In genomic region chr2:239316562-239317465, GRCh38 we compare ENCODE assay signal across 1 cellular context.
TF ChIP-seq lines count a peak whose summit lies in the region.

No MANE protein-coding gene starts in this region.

TF ChIP-seq in GM23338, 12 proteins besides CTCF, POLR2A, EP300 and RAD21 (continued from another document):
- TF ChIP-seq, protein P1, sequence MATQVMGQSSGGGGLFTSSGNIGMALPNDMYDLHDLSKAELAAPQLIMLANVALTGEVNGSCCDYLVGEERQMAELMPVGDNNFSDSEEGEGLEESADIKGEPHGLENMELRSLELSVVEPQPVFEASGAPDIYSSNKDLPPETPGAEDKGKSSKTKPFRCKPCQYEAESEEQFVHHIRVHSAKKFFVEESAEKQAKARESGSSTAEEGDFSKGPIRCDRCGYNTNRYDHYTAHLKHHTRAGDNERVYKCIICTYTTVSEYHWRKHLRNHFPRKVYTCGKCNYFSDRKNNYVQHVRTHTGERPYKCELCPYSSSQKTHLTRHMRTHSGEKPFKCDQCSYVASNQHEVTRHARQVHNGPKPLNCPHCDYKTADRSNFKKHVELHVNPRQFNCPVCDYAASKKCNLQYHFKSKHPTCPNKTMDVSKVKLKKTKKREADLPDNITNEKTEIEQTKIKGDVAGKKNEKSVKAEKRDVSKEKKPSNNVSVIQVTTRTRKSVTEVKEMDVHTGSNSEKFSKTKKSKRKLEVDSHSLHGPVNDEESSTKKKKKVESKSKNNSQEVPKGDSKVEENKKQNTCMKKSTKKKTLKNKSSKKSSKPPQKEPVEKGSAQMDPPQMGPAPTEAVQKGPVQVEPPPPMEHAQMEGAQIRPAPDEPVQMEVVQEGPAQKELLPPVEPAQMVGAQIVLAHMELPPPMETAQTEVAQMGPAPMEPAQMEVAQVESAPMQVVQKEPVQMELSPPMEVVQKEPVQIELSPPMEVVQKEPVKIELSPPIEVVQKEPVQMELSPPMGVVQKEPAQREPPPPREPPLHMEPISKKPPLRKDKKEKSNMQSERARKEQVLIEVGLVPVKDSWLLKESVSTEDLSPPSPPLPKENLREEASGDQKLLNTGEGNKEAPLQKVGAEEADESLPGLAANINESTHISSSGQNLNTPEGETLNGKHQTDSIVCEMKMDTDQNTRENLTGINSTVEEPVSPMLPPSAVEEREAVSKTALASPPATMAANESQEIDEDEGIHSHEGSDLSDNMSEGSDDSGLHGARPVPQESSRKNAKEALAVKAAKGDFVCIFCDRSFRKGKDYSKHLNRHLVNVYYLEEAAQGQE (IDR thresholded peaks at IDR 0.05; ENCODE audit: unreplicated experiment) = no peak
- TF ChIP-seq ZNF331 (CRISPR knock-in tag; IDR thresholded peaks at IDR 0.05; ENCODE audit: low read depth) (no peak), STAT1 (IDR thresholded peaks at IDR 0.05; ENCODE audit: unreplicated experiment) (no peak), JUNB (IDR thresholded peaks at IDR 0.05; ENCODE audit: unreplicated experiment) (no peak)
- TF ChIP-seq, protein P2, sequence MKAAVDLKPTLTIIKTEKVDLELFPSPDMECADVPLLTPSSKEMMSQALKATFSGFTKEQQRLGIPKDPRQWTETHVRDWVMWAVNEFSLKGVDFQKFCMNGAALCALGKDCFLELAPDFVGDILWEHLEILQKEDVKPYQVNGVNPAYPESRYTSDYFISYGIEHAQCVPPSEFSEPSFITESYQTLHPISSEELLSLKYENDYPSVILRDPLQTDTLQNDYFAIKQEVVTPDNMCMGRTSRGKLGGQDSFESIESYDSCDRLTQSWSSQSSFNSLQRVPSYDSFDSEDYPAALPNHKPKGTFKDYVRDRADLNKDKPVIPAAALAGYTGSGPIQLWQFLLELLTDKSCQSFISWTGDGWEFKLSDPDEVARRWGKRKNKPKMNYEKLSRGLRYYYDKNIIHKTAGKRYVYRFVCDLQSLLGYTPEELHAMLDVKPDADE (IDR thresholded peaks at IDR 0.05) = no peak
